ENCODE assay signal across 13 cellular contexts in the genomic region with DNA sequence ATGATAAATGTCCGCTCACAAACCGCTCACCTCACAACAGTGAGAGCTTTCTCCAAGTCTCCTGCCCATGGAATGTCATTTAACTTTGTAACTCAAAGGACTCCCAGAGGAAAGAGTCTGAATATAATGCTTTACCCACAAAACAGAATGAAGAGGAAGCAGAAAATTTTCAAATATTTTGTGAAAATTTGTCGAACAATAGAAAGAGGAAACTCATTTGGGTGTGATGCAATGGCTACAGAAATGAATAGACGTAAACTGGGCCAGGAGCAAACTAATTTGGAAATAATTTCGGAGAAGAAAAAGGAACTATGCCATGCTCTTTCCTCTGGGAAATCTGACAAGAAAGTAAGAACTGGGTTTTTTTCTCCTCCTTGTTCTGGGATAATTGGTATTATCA.
"Had no signal": no experiment of that assay in that cellular context is flagged by ENCODE, and none has a peak within 500 bp of the region (broad histone marks: within the 10 kb centered on the region; RNA-seq: fewer than 3 reads in every experiment).

No MANE protein-coding gene starts in this region.

- H3K27ac ChIP-seq: body of pancreas, parathyroid adenoma, tibial artery had no signal

- FAIRE-seq: small intestine had no signal

- H3K4me3 ChIP-seq: body of pancreas, tibial artery had no signal

- DNase-seq: activated CD4-positive, alpha-beta T cell treated with anti-CD3 and anti-CD28 coated beads, Interleukin-2, amount 50 U/mL, for 4 hours; activated T-cell treated with anti-CD3 and anti-CD28 coated beads, Interleukin-2, amount 50 U/mL, for 1 hour; amniotic stem cell; body of pancreas; central memory CD4-positive, alpha-beta T cell; cortex of kidney; effector memory CD8-positive, alpha-beta T cell; erythroblast; hippocampal formation; small intestine; tibial artery had no signal

- H3K9ac ChIP-seq: parathyroid adenoma had no signal

- ATAC-seq: activated CD4-positive, CD25-positive, alpha-beta regulatory T cell treated with anti-CD3 and anti-CD28 coated beads, Interleukin-2, amount 50 U/mL, for 24 hours; body of pancreas; effector memory CD8-positive, alpha-beta T cell had no signal

- H3K27me3 ChIP-seq: body of pancreas, tibial artery had no signal

- H3K36me3 ChIP-seq: tibial artery had no signal

- H3K9me3 ChIP-seq: body of pancreas, tibial artery had no signal

- H3K4me1 ChIP-seq: parathyroid adenoma had no signal

- H3K79me2 ChIP-seq: parathyroid adenoma had no signal
